ENCODE assay signal across 21 cellular contexts in genomic region chr4:140162596-140162995, GRCh38. TPM values are rescaled to one million over a fixed set of nuclear protein-coding genes. Genes with fewer than 3 reads are reported as not detected.
DNase-seq lines count a peak whose midpoint lies in the region; ATAC-seq, FAIRE-seq and TF ChIP-seq lines count a peak whose summit lies in the region.
"Had no signal": no experiment of that assay in that cellular context is flagged by ENCODE, and none has a peak within 500 bp of the region (broad histone marks: within the 10 kb centered on the region; RNA-seq: fewer than 3 reads in every experiment).

No MANE protein-coding gene starts in this region.

- H3K56ac ChIP-seq in H9 (ENCODE audit: insufficient read length, low read depth, low read length), result no peak overlapping the region

- H3K27me3 Mint-ChIP-seq in H9 (ENCODE audit: low read depth), result no peaks in the 10 kb centered on the region; the same call in 1 of the 2 replicates

- H3K9me3 ChIP-seq in K562 (replicated peaks; ENCODE audit: control insufficient read depth, insufficient read depth, low read depth, low read length) (no peaks in the 10 kb centered on the region), keratinocyte (ENCODE audit: control insufficient read depth, low read depth, low read length) (no peaks in the 10 kb centered on the region), subcutaneous abdominal adipose tissue (ENCODE audit: control insufficient read depth in 5 of 5, low read length in 5 of 5) (no peaks in the 10 kb centered on the region), H9 (ENCODE audit: control insufficient read depth, low read depth, low read length) (no peaks in the 10 kb centered on the region)
- H3K9me3 ChIP-seq: Caco-2, mucosa of descending colon, upper lobe of left lung had no signal

- H2BK5ac ChIP-seq in H9 (ENCODE audit: insufficient read length, low read length), result no peak overlapping the region

- no peak overlapping the region for H4K8ac ChIP-seq in H9 (replicated peaks; ENCODE audit: insufficient read length, low read depth, low read length)

- no peaks in the 10 kb centered on the region for H3K79me1 ChIP-seq in H9 (ENCODE audit: insufficient read depth, low read depth, low read length, poor library complexity, severe bottlenecking)

- CTCF ChIA-PET in K562 (lab: Yijun Ruan, JAX; ENCODE audit: low intra/inter-chr PET ratio), result no interaction called here

- H3K23me2 ChIP-seq in H9 (ENCODE audit: insufficient read length, low read depth, low read length, poor library complexity, severe bottlenecking), result no peaks in the 10 kb centered on the region

- H3K4ac ChIP-seq in H9 (ENCODE audit: low read depth, low read length), result no peak overlapping the region

- no peak overlapping the region for H3T11ph ChIP-seq in H9 (ENCODE audit: low read length)

- 2% methylated on average over 2 of the region's 2 CpGs for WGBS in K562 (ENCODE audit: insufficient coverage, low coverage, missing lambda C conversion rate)
- WGBS in H9 (ENCODE audit: extremely low coverage, insufficient read length, low lambda C conversion rate), result no CpG with 5 or more reads among the region's 2 CpGs

- H3K4me1 ChIP-seq in K562 (replicated peaks in 1 of 2; ENCODE audit: control insufficient read depth in 2 of 2, insufficient read depth in 2 of 2, low read length in 2 of 2), result no peaks in the 10 kb centered on the region
- peaks cover 4% of the 10 kb centered on the region for H3K4me1 ChIP-seq in keratinocyte (ENCODE audit: control insufficient read depth, extremely low read depth, insufficient read depth, low read length)
- H3K4me1 ChIP-seq in subcutaneous abdominal adipose tissue (ENCODE audit: control insufficient read depth in 5 of 5, insufficient read depth in 5 of 5, low read length in 5 of 5), result peaks cover 0 to 15% (median 9%) of the 10 kb centered on the region in 5 donors
- no peaks in the 10 kb centered on the region for H3K4me1 ChIP-seq in H9 (ENCODE audit: insufficient read depth, low read length)
- H3K4me1 ChIP-seq: Caco-2 had no signal

- TF ChIP-seq CTCF in K562 (IDR thresholded peaks at IDR 0.05 in 2 of 3, conservative IDR thresholded peaks at IDR 0.05 in 1 of 3; ENCODE audit: insufficient read depth in 2 of 3, low read depth in 1 of 3, low read length in 3 of 3), result no peak
- TF ChIP-seq CTCF in keratinocyte (optimal IDR thresholded peaks at IDR 0.05 in 1 of 3, IDR thresholded peaks at IDR 0.05 in 1 of 3, conservative IDR thresholded peaks at IDR 0.05 in 1 of 3; ENCODE audit: extremely low read depth in 1 of 3, insufficient read depth in 2 of 3, low read length in 3 of 3), result no peak
- no peak for TF ChIP-seq CTCF in H9 (conservative IDR thresholded peaks at IDR 0.05)

- H2BK120ac ChIP-seq in H9 (ENCODE audit: low read depth, low read length, poor library complexity, severe bottlenecking), result no peak overlapping the region

- H3K36me3 ChIP-seq in K562 (ENCODE audit: control insufficient read depth, insufficient read depth, low read length) (no peaks in the 10 kb centered on the region), keratinocyte (ENCODE audit: control insufficient read depth in 2 of 2, extremely low read depth in 1 of 2, insufficient read depth in 2 of 2, low read length in 2 of 2) (no peaks in the 10 kb centered on the region), subcutaneous abdominal adipose tissue (ENCODE audit: control insufficient read depth in 5 of 5, insufficient read depth in 5 of 5, low read length in 5 of 5) (no peaks in the 10 kb centered on the region)
- H3K36me3 ChIP-seq: upper lobe of left lung had no signal

- H3K4me2 ChIP-seq in K562 (ENCODE audit: insufficient read depth, low read length), result no peak overlapping the region
- peak overlapping the region; percentile 35 for H3K4me2 ChIP-seq in keratinocyte (ENCODE audit: control insufficient read depth, extremely low read depth, insufficient read depth, low read depth, low read length)
- no peak overlapping the region for H3K4me2 ChIP-seq in H9 (ENCODE audit: insufficient read depth, insufficient read length, low read length)
- H3K4me2 ChIP-seq: KMS-11 had no signal

- TF ChIP-seq RAD21 in K562 (CRISPR knock-in tag; conservative IDR thresholded peaks at IDR 0.05 in 1 of 2, IDR thresholded peaks at IDR 0.05 in 1 of 2), result no peak

- no peak overlapping the region for H3K4me3 Mint-ChIP-seq in H9
- H3K4me3 Mint-ChIP-seq: activated B cell treated with CpG ODN at 0.5 μM for 24 hours; activated T-cell treated with anti-CD3 and anti-CD28 coated beads, Interleukin-2, amount 50 U/mL, for 4 hours; stimulated activated memory B cell treated with anti-CD40 and anti-IgM and Interleukin-4, amounts not matched to agents 10 μg/mL and 1 μg/mL and 100 μg/mL, for 72 hours had no signal

- no peak for TF ChIP-seq POLR2A in K562 (conservative IDR thresholded peaks at IDR 0.05)

- in situ Hi-C loops in K562 (cut with MboI), result no loop called here

- intact Hi-C loops in K562 (cut with micrococcal nuclease), result no loop called here

- H4K20me1 ChIP-seq in K562 (replicated peaks; ENCODE audit: control insufficient read depth, insufficient read depth, low read length), result no peaks in the 10 kb centered on the region
- no peaks in the 10 kb centered on the region for H4K20me1 ChIP-seq in keratinocyte (ENCODE audit: control insufficient read depth, extremely low read depth, insufficient read depth, low read length)
- H4K20me1 ChIP-seq in H9 (ENCODE audit: control insufficient read depth, insufficient read depth, insufficient read length), result no peaks in the 10 kb centered on the region

- ATAC-seq in K562 (no peak), GM18867 (IDR thresholded peaks at IDR 0.05; ENCODE audit: unreplicated experiment) (no peak), HG02798 (IDR thresholded peaks at IDR 0.05; ENCODE audit: poor library complexity, unreplicated experiment) (no peak), HG03457 (IDR thresholded peaks at IDR 0.05; ENCODE audit: unreplicated experiment) (no peak)
- ATAC-seq: left colon; mucosa of descending colon; stimulated activated memory B cell treated with anti-CD40 and anti-IgM and Interleukin-4, amounts not matched to agents 10 μg/mL and 1 μg/mL and 100 μg/mL, for 72 hours had no signal

- DNase-seq in MV-4-11 (lab: John Stamatoyannopoulos, UW) (peak; percentile 20), K562 (ENCODE audit: extremely low read depth in 1 of 4, low spot score in 3 of 4) (no peak), keratinocyte (ENCODE audit: low read depth, low spot score) (no peak), H9 (no peak)
- DNase-seq: activated B cell treated with CpG ODN at 0.5 μM for 24 hours; activated naive CD4-positive, alpha-beta T cell treated with anti-CD3 and anti-CD28 coated beads, Interleukin-2, amount 50 U/mL, for 16 hours; activated T-cell treated with anti-CD3 and anti-CD28 coated beads, Interleukin-2, amount 50 U/mL, for 4 hours; Caco-2; left colon; mucosa of descending colon; NCI-H1105; NCI-H2107; NCI-H524 treated with DMSO at 0.1 percent for 48 hours; retina; upper lobe of left lung had no signal

- no peak overlapping the region for H3K18ac ChIP-seq in H9 (ENCODE audit: insufficient read length, low read depth, low read length)

- H4K5ac ChIP-seq in H9 (ENCODE audit: insufficient read length, low read depth, low read length), result no peak overlapping the region

- peaks cover 3 to 5% of the 10 kb centered on the region in 2 experiments; a peak in 2 of 5 replicates for H3K9me3 Mint-ChIP-seq in H9
- H3K9me3 Mint-ChIP-seq: activated T-cell treated with anti-CD3 and anti-CD28 coated beads, Interleukin-2, amount 50 U/mL, for 4 hours had no signal

- dilution Hi-C loops in keratinocyte (cut with MboI; ENCODE audit: extremely low pct_ligation_motif_present, low sequenced_read_pairs), result no loop called here

- BruUV-seq in K562 (replicated peaks; lab: Mats Ljungman, UMichigan), result no TSS peak

- no peaks in the 10 kb centered on the region for H3K9me1 ChIP-seq in K562 (ENCODE audit: control insufficient read depth, insufficient read depth, low read length)
- no peaks in the 10 kb centered on the region for H3K9me1 ChIP-seq in keratinocyte (ENCODE audit: control insufficient read depth, extremely low read depth, insufficient read depth, low read length)

- POLR2A ChIA-PET in K562 (lab: Yijun Ruan, JAX), result interaction anchor here (1.2 kb wide), 1 partner anchor 8 kb away, joined by 4 read pairs; no protein-coding TSS in a partner anchor

- H2AK5ac ChIP-seq in H9 (ENCODE audit: insufficient read length, low read length), result no peak overlapping the region

- H4K91ac ChIP-seq in H9 (ENCODE audit: insufficient read length, low read depth, low read length), result no peak overlapping the region

- H2BK15ac ChIP-seq in H9 (ENCODE audit: low read depth, low read length), result no peak overlapping the region

- H3K27ac Mint-ChIP-seq in H9, result no peak overlapping the region
- H3K27ac Mint-ChIP-seq: activated B cell treated with CpG ODN at 0.5 μM for 24 hours; stimulated activated memory B cell treated with anti-CD40 and anti-IgM and Interleukin-4, amounts not matched to agents 10 μg/mL and 1 μg/mL and 100 μg/mL, for 72 hours had no signal

- no peaks in the 10 kb centered on the region for H3K4me1 Mint-ChIP-seq in H9
- H3K4me1 Mint-ChIP-seq: activated B cell treated with CpG ODN at 0.5 μM for 24 hours; stimulated activated memory B cell treated with anti-CD40 and anti-IgM and Interleukin-4, amounts not matched to agents 10 μg/mL and 1 μg/mL and 100 μg/mL, for 72 hours had no signal

- H2AFZ ChIP-seq in K562 (ENCODE audit: low read depth, low read length) (peak overlapping the region; percentile 35; the same call in 1 of the 2 replicates), keratinocyte (ENCODE audit: control insufficient read depth, low read length) (no peak overlapping the region), H9 (ENCODE audit: low read length) (no peak overlapping the region)

- no peak overlapping the region for H3K14ac ChIP-seq in H9 (ENCODE audit: insufficient read depth, low read length)

- no peak overlapping the region for H2BK12ac ChIP-seq in H9 (ENCODE audit: insufficient read length, low read depth, low read length)

- no peaks in the 10 kb centered on the region for H3K27me3 ChIP-seq in K562 (ENCODE audit: control insufficient read depth in 2 of 2, insufficient read depth in 2 of 2, low read length in 2 of 2)
- H3K27me3 ChIP-seq in keratinocyte (ENCODE audit: control insufficient read depth, extremely low read depth, insufficient read depth, low read length), result no peaks in the 10 kb centered on the region
- no peaks in the 10 kb centered on the region for H3K27me3 ChIP-seq in subcutaneous abdominal adipose tissue (ENCODE audit: control insufficient read depth in 5 of 5, insufficient read depth in 4 of 5, low read length in 5 of 5)
- no peaks in the 10 kb centered on the region for H3K27me3 ChIP-seq in H9 (ENCODE audit: insufficient read depth, low read length)
- H3K27me3 ChIP-seq: upper lobe of left lung had no signal

- FAIRE-seq in K562 (lab: Jason Lieb, UNC) (no peak), keratinocyte (lab: Jason Lieb, UNC) (no peak)

- no peaks in the 10 kb centered on the region; a peak in 2 of 7 replicates for H3K36me3 Mint-ChIP-seq in H9 (ENCODE audit: insufficient read depth in 1 of 3, low read depth in 3 of 3)
- H3K36me3 Mint-ChIP-seq: stimulated activated memory B cell treated with anti-CD40 and anti-IgM and Interleukin-4, amounts not matched to agents 10 μg/mL and 1 μg/mL and 100 μg/mL, for 72 hours had no signal

- H3K9ac ChIP-seq in K562 (ENCODE audit: insufficient read depth in 1 of 2, low read depth in 2 of 2, low read length in 2 of 2) (no peak overlapping the region), keratinocyte (ENCODE audit: control insufficient read depth, extremely low read depth, insufficient read depth, low read length) (no peak overlapping the region), subcutaneous abdominal adipose tissue (ENCODE audit: low read length in 5 of 5) (peak overlapping the region in 1 of 5 donors; percentile 6), H9 (ENCODE audit: extremely low read depth, insufficient read length, low read length) (no peak overlapping the region)
- H3K9ac ChIP-seq: KMS-11 had no signal

- no peak overlapping the region for H3K23ac ChIP-seq in H9 (ENCODE audit: insufficient read length, low read depth, low read length)

- no peak for TF ChIP-seq EP300 in K562 (IDR thresholded peaks at IDR 0.05; ENCODE audit: low read length)

- H3K79me2 ChIP-seq in K562 (ENCODE audit: control insufficient read depth, insufficient read depth, low read length) (no peaks in the 10 kb centered on the region), keratinocyte (ENCODE audit: control insufficient read depth, insufficient read depth, low read length) (no peaks in the 10 kb centered on the region), H9 (ENCODE audit: insufficient read depth, low read length) (no peaks in the 10 kb centered on the region)

- H3K4me3 ChIP-seq in K562, result no peak overlapping the region
- no peak overlapping the region for H3K4me3 ChIP-seq in keratinocyte (ENCODE audit: control insufficient read depth in 2 of 3, extremely low read depth in 1 of 3, insufficient read depth in 2 of 3, low read depth in 1 of 3, low read length in 3 of 3)
- peak overlapping the region; percentile 10 to 51 (median 44) for H3K4me3 ChIP-seq in subcutaneous abdominal adipose tissue (ENCODE audit: low read depth in 1 of 5, low read length in 5 of 5)
- H3K4me3 ChIP-seq: mucosa of descending colon had no signal

- no peak overlapping the region for H2BK20ac ChIP-seq in H9 (ENCODE audit: low read depth, low read length, poor library complexity, severe bottlenecking)

- no peak overlapping the region for H3K27ac ChIP-seq in K562 (ENCODE audit: extremely low read depth, low read depth, low read length)
- H3K27ac ChIP-seq in keratinocyte (ENCODE audit: control insufficient read depth, insufficient read depth, low read length), result no peak overlapping the region
- no peak overlapping the region for H3K27ac ChIP-seq in subcutaneous abdominal adipose tissue (ENCODE audit: low read depth, low read length)
- no peak overlapping the region for H3K27ac ChIP-seq in H9 (ENCODE audit: insufficient read length, low read depth, low read length)
- H3K27ac ChIP-seq: KMS-11, upper lobe of left lung had no signal

RNA-seq across cellular contexts. Expression of gene MAML3, which starts 8.6 kb away (rescaled TPM):
- total RNA-seq in K562 (2011; cell fraction: chromatin; rRNA removed; ENCODE audit: low replicate concordance), result 1.0 and 1.6 TPM in 2 replicates
- total RNA-seq in K562 (2011; cell fraction: nucleolus; rRNA removed), result 0.33 and 0.79 TPM in 2 replicates
- total RNA-seq in K562 (2011; cell fraction: nucleoplasm; rRNA removed), result 0.66 and 1.6 TPM in 2 replicates
- total RNA-seq in K562 (2014; rRNA removed), result 0.33 and 0.36 TPM in 2 replicates
- 0.22 and 0.25 TPM in 2 replicates for total RNA-seq in K562 (2014; rRNA removed; fragmentation: Illumina TruSeq; extraction: Trizol)
- 0.22 and 0.23 TPM in 2 replicates for total RNA-seq in K562 (2015; rRNA removed; fragmentation: Illumina TruSeq; extraction: Trizol)
- 0.55 and 0.58 TPM in 2 replicates for total RNA-seq in K562 (2021)
- polyA plus RNA-seq in K562 (2011; rRNA removed), result 0.13 and 0.19 TPM in 2 replicates
- 0.15 and 0.55 TPM in 2 replicates for polyA plus RNA-seq in K562 (2011; cell fraction: cytosol; rRNA removed)
- 0.15 and 0.54 TPM in 2 replicates for polyA plus RNA-seq in K562 (2011; cell fraction: nucleus; rRNA removed)
- 0.33 and 0.83 TPM in 2 replicates for polyA plus RNA-seq in K562 (2012)
- polyA plus RNA-seq in K562 (2014; fragmentation: Illumina TruSeq; extraction: Trizol), result 0.30 and 0.72 TPM in 2 replicates
- under 1 TPM; 0.01 to 0.06 TPM for polyA plus RNA-seq in K562 (2014; fragmentation: Nextera tagmentation; extraction: Ambion mirVana)
- 0.20 and 0.36 TPM in 2 replicates for polyA plus RNA-seq in K562 (2014; rRNA removed)
- 0.25 and 0.63 TPM in 2 replicates for polyA minus RNA-seq in K562 (2011; rRNA and poly(A)+ RNA removed)
- 0.48 TPM in 1 of 2 replicates, not detected in the other for polyA minus RNA-seq in K562 (2011; cell fraction: cytosol; rRNA and poly(A)+ RNA removed)
- polyA minus RNA-seq in K562 (2011; cell fraction: nucleus; rRNA and poly(A)+ RNA removed), result 0.44 and 0.94 TPM in 2 replicates
- polyA plus RNA-seq in keratinocyte, result 0.27 to 0.68 TPM (median 0.34 TPM) in 3 replicates
- polyA plus RNA-seq in keratinocyte (2011; ENCODE audit: low read depth), result 1.6 TPM
- polyA plus RNA-seq in keratinocyte (2011; cell fraction: cytosol; rRNA removed), result 0.30 and 0.39 TPM in 2 replicates
- 0.67 and 0.71 TPM in 2 replicates for polyA plus RNA-seq in keratinocyte (2011; cell fraction: nucleus; rRNA removed)
- polyA plus RNA-seq in keratinocyte (2012; ENCODE audit: low replicate concordance), result 0.26 and 1.4 TPM in 2 replicates
- 0.30 to 3.6 TPM (median 0.49 TPM) in 3 replicates for polyA minus RNA-seq in keratinocyte
- polyA minus RNA-seq in keratinocyte (2011; cell fraction: cytosol; rRNA and poly(A)+ RNA removed), result not detected
- polyA minus RNA-seq in keratinocyte (2011; cell fraction: nucleus; rRNA and poly(A)+ RNA removed), result 1.1 and 1.6 TPM in 2 replicates
- 3.9 and 4.1 TPM in 2 replicates for total RNA-seq in H9 (2021)

Comparison
In these comparisons a context has a peak if more than half of its experiments do, and no peak if none do; other contexts are left out.
1. H3K4me3 ChIP-seq: peak in subcutaneous abdominal adipose tissue (5 of 5); none in K562 (single experiment) and keratinocyte (0 of 3).